16 cellular contexts compared by ENCODE assay signal in the genomic region with DNA sequence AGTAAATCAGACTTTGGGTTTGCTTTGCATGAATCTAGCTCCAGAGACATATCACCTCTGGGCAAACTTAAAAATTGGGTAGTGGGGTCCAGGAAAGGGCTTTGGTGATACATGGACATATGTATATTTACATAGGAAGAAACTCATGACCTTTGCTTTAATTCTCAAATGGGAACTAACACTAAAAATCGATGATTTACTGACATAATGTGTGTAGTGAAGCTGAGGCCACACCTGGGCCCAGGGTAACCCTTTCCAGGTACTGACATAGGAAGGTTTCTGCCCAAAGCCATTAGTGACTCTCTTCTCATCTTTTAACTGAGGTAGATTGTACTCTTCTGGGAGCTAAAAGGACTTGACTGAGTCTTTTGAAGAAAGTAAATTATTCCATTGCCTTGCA.
DNase-seq lines count a peak whose midpoint lies in the region; ATAC-seq, FAIRE-seq and TF ChIP-seq lines count a peak whose summit lies in the region.
"Had no signal": no experiment of that assay in that cellular context is flagged by ENCODE, and none has a peak within 500 bp of the region (broad histone marks: within the 10 kb centered on the region; RNA-seq: fewer than 3 reads in every experiment).

No MANE protein-coding gene starts in this region.

- BruUV-seq in Panc1 (replicated peaks; lab: Mats Ljungman, UMichigan) (no TSS peak), HepG2 (replicated peaks; lab: Mats Ljungman, UMichigan) (no TSS peak)

- no peak for TF ChIP-seq CTCF in Panc1 (IDR thresholded peaks at IDR 0.05)
- no peak for TF ChIP-seq CTCF in HepG2 (CRISPR knock-in tag; IDR thresholded peaks at IDR 0.05)
- no peak for TF ChIP-seq CTCF in pancreas (IDR thresholded peaks at IDR 0.05)

- H3K9me3 ChIP-seq in Panc1 (ENCODE audit: control insufficient read depth, insufficient read depth, low read depth, low read length) (peaks cover 4% of the 10 kb centered on the region; the same call in 1 of the 2 replicates), HepG2 (ENCODE audit: low read length) (no peaks in the 10 kb centered on the region), pancreas (no peaks in the 10 kb centered on the region)
- H3K9me3 ChIP-seq: A549, BE2C had no signal

- TF ChIP-seq POLR2A in HepG2 (IDR thresholded peaks at IDR 0.05; ENCODE audit: insufficient read depth in 1 of 2, low read depth in 2 of 2, low read length in 2 of 2): no peak

- CTCF ChIA-PET in Panc1 (lab: Charles Lee) (no interaction called here), HepG2 (lab: Yijun Ruan, JAX; ENCODE audit: low intra/inter-chr PET ratio, low total read pairs) (no interaction called here)

- in situ Hi-C loops in Panc1 (cut with HindIII; ENCODE audit: low pct_unique_long_range_greater_than_20kb, low sequenced_read_pairs) (no loop called here), HepG2 (cut with HindIII; ENCODE audit: extremely low pct_ligation_motif_present, low pct_unique_long_range_greater_than_20kb) (no loop called here), KBM-7 (cut with MboI; ENCODE audit: low pct_unique_long_range_greater_than_20kb, low sequenced_read_pairs) (no loop called here)

- intact Hi-C loops in Panc1 (cut with micrococcal nuclease; ENCODE audit: unreplicated experiment): no loop called here
- intact Hi-C loops in HepG2 (cut with micrococcal nuclease; ENCODE audit: unreplicated experiment): no loop called here
- intact Hi-C loops in pancreas (cut with DNase I): no loop called here

- no peak overlapping the region for H3K4me2 ChIP-seq in HepG2 (ENCODE audit: low read depth, low read length)
- H3K4me2 ChIP-seq: A549 had no signal

- whole genome bisulfite sequencing in HepG2 (ENCODE audit: low lambda C conversion rate): 0% methylated on average over 1 of the region's 1 CpG
- WGBS in pancreas, 2 donors: 14 to 18% methylated on average over 1 of the region's 1 CpG

- no peak for TF ChIP-seq EP300 in HepG2 (IDR thresholded peaks at IDR 0.05; ENCODE audit: low read depth in 2 of 2, low read length in 2 of 2)
- no peak for TF ChIP-seq EP300 in HepG2 (CRISPR knock-in tag; IDR thresholded peaks at IDR 0.05; ENCODE audit: borderline replicate concordance)

- TF ChIP-seq RAD21 in HepG2 (CRISPR knock-in tag; IDR thresholded peaks at IDR 0.05): no peak

- H3K4me3 ChIP-seq in Panc1 (ENCODE audit: low read depth in 2 of 2, low read length in 2 of 2): no peak overlapping the region
- no peak overlapping the region for H3K4me3 ChIP-seq in HepG2 (replicated peaks in 1 of 3; ENCODE audit: insufficient read depth in 1 of 3, low read depth in 2 of 3, low read length in 3 of 3)
- no peak overlapping the region for H3K4me3 ChIP-seq in pancreas
- H3K4me3 ChIP-seq: A549, GM12878 had no signal

- H3K36me3 ChIP-seq in Panc1 (ENCODE audit: control insufficient read depth, insufficient read depth, low read length) (no peaks in the 10 kb centered on the region), HepG2 (replicated peaks in 1 of 2; ENCODE audit: control insufficient read depth in 1 of 2, insufficient read depth in 2 of 2, low read length in 2 of 2) (no peaks in the 10 kb centered on the region), pancreas (no peaks in the 10 kb centered on the region)
- H3K36me3 ChIP-seq: BE2C had no signal

- H3K27ac ChIP-seq in Panc1 (ENCODE audit: low read length) (peak overlapping the region; percentile 55; the same call in 1 of the 2 replicates), HepG2 (ENCODE audit: extremely low read length, insufficient read depth, low read length) (no peak overlapping the region), pancreas (peak overlapping the region; percentile 11 to 77 (median 48))
- H3K27ac ChIP-seq: C4-2B, HL-60 had no signal

- no peak overlapping the region for H2AFZ ChIP-seq in HepG2 (ENCODE audit: low read length)

- DNase-seq in Panc1 (ENCODE audit: low read depth, low spot score) (no peak), HepG2 (ENCODE audit: low spot score) (no peak), pancreas (peak in 1 of 6 donors; percentile 30), KBM-7 (no peak)
- DNase-seq: BE2C; CD4-positive, alpha-beta memory T cell; DMS79; HCEC 1CT had no signal

- no peaks in the 10 kb centered on the region for H3K27me3 ChIP-seq in Panc1 (ENCODE audit: control insufficient read depth, insufficient read depth, low read length)
- no peaks in the 10 kb centered on the region for H3K27me3 ChIP-seq in HepG2 (ENCODE audit: control insufficient read depth in 1 of 2, insufficient read depth in 2 of 2, low read length in 2 of 2)
- H3K27me3 ChIP-seq in pancreas: no peaks in the 10 kb centered on the region
- H3K27me3 ChIP-seq: BE2C had no signal

- H3K9ac ChIP-seq in HepG2 (ENCODE audit: insufficient read depth, low read depth, low read length): no peak overlapping the region

- H3K4me1 ChIP-seq in Panc1 (ENCODE audit: control insufficient read depth, insufficient read depth, low read length): 0 out of 2 replicates have a peak, but pooled peaks cover 10% of the 10 kb centered on the region
- H3K4me1 ChIP-seq in HepG2 (ENCODE audit: insufficient read depth, low read length): peaks cover 62% of the 10 kb centered on the region
- peaks cover 26 to 55% (median 30%) of the 10 kb centered on the region in 3 donors for H3K4me1 ChIP-seq in pancreas

- FAIRE-seq in HepG2 (lab: Jason Lieb, UNC): no peak
- no peak for FAIRE-seq in pancreas (lab: Jason Lieb, UNC)
- FAIRE-seq: A549, GM12878, GM19239, H1 had no signal

- no peaks in the 10 kb centered on the region for H3K79me2 ChIP-seq in HepG2 (ENCODE audit: insufficient read depth, low read length)

- POLR2A ChIA-PET in Panc1 (lab: Charles Lee): no interaction called here
- POLR2A ChIA-PET in HepG2 (lab: Yijun Ruan, JAX): interaction anchor here (0.9 kb wide), 1 partner anchor 84 kb away, joined by 3 read pairs; no protein-coding TSS in a partner anchor

- no peaks in the 10 kb centered on the region for H4K20me1 ChIP-seq in HepG2 (ENCODE audit: insufficient read depth, low read length)

- ATAC-seq in Panc1: no peak
- no peak for ATAC-seq in HepG2
- ATAC-seq in pancreas: peak; percentile 6 to 51 (median 38)
- ATAC-seq in GM18498 (IDR thresholded peaks at IDR 0.05; ENCODE audit: unreplicated experiment): no peak
- ATAC-seq in GM19452 (IDR thresholded peaks at IDR 0.05; ENCODE audit: unreplicated experiment): no peak
- ATAC-seq: A549, GM12878 had no signal

TF ChIP-seq in HepG2, 621 proteins besides CTCF, POLR2A, EP300 and RAD21 (continues in another document):
- no peak for TF ChIP-seq ZBTB8A (CRISPR knock-in tag; IDR thresholded peaks at IDR 0.05; ENCODE audit: borderline replicate concordance, low read depth)
- no peak for TF ChIP-seq IRF2 (CRISPR knock-in tag; IDR thresholded peaks at IDR 0.05)
- TF ChIP-seq SIN3B (IDR thresholded peaks at IDR 0.05; ENCODE audit: low read length): no peak
- TF ChIP-seq, protein P1, sequence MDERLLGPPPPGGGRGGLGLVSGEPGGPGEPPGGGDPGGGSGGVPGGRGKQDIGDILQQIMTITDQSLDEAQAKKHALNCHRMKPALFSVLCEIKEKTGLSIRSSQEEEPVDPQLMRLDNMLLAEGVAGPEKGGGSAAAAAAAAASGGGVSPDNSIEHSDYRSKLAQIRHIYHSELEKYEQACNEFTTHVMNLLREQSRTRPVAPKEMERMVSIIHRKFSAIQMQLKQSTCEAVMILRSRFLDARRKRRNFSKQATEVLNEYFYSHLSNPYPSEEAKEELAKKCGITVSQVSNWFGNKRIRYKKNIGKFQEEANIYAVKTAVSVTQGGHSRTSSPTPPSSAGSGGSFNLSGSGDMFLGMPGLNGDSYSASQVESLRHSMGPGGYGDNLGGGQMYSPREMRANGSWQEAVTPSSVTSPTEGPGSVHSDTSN (CRISPR knock-in tag; IDR thresholded peaks at IDR 0.05): no peak
- TF ChIP-seq ZNF484 (CRISPR knock-in tag; IDR thresholded peaks at IDR 0.05; ENCODE audit: borderline replicate concordance, low read depth): no peak
- no peak for TF ChIP-seq RBFOX2 (IDR thresholded peaks at IDR 0.05; ENCODE audit: low read depth, low read length)
- TF ChIP-seq MAFF (IDR thresholded peaks at IDR 0.05; ENCODE audit: low read depth, low read length): no peak
- no peak for TF ChIP-seq FOXC1 (CRISPR knock-in tag; IDR thresholded peaks at IDR 0.05; ENCODE audit: borderline replicate concordance)
- TF ChIP-seq, protein P2, sequence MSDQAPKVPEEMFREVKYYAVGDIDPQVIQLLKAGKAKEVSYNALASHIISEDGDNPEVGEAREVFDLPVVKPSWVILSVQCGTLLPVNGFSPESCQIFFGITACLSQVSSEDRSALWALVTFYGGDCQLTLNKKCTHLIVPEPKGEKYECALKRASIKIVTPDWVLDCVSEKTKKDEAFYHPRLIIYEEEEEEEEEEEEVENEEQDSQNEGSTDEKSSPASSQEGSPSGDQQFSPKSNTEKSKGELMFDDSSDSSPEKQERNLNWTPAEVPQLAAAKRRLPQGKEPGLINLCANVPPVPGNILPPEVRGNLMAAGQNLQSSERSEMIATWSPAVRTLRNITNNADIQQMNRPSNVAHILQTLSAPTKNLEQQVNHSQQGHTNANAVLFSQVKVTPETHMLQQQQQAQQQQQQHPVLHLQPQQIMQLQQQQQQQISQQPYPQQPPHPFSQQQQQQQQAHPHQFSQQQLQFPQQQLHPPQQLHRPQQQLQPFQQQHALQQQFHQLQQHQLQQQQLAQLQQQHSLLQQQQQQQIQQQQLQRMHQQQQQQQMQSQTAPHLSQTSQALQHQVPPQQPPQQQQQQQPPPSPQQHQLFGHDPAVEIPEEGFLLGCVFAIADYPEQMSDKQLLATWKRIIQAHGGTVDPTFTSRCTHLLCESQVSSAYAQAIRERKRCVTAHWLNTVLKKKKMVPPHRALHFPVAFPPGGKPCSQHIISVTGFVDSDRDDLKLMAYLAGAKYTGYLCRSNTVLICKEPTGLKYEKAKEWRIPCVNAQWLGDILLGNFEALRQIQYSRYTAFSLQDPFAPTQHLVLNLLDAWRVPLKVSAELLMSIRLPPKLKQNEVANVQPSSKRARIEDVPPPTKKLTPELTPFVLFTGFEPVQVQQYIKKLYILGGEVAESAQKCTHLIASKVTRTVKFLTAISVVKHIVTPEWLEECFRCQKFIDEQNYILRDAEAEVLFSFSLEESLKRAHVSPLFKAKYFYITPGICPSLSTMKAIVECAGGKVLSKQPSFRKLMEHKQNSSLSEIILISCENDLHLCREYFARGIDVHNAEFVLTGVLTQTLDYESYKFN (CRISPR knock-in tag; conservative IDR thresholded peaks at IDR 0.05): 0 out of 2 replicates have a peak, but pooled peaks have one; percentile 12
- TF ChIP-seq KLF11 (CRISPR knock-in tag; IDR thresholded peaks at IDR 0.05): no peak
- TF ChIP-seq PHF5A (CRISPR knock-in tag; IDR thresholded peaks at IDR 0.05; ENCODE audit: low read depth, unreplicated experiment): no peak
- peak; percentile 74 for TF ChIP-seq ONECUT2 (CRISPR knock-in tag; IDR thresholded peaks at IDR 0.05)
- TF ChIP-seq ZNF292 (CRISPR knock-in tag; IDR thresholded peaks at IDR 0.05; ENCODE audit: borderline replicate concordance, low read depth): no peak
- TF ChIP-seq ZNF446 (CRISPR knock-in tag; IDR thresholded peaks at IDR 0.05): no peak

Comparison
In these comparisons a context has a peak if more than half of its experiments do, and no peak if none do; other contexts are left out.
1. ATAC-seq: peak in pancreas (4 of 4); none in Panc1 (single experiment), HepG2 (single experiment), GM18498 (single experiment) and GM19452 (single experiment).